ENCODE assay signal across 12 cellular contexts in genomic region chr14:71363961-71364360, GRCh38. TPM values are rescaled to one million over a fixed set of nuclear protein-coding genes. Genes with fewer than 3 reads are reported as not detected.
DNase-seq lines count a peak whose midpoint lies in the region; ATAC-seq and TF ChIP-seq lines count a peak whose summit lies in the region.
"Had no signal": no experiment of that assay in that cellular context is flagged by ENCODE, and none has a peak within 500 bp of the region (broad histone marks: within the 10 kb centered on the region; RNA-seq: fewer than 3 reads in every experiment).

No MANE protein-coding gene starts in this region.

- TF ChIP-seq CTCF in heart right ventricle (IDR thresholded peaks at IDR 0.05), result no peak
- no peak for TF ChIP-seq CTCF in left ventricle myocardium inferior (IDR thresholded peaks at IDR 0.05; ENCODE audit: borderline replicate concordance)
- no peak for TF ChIP-seq CTCF in chondrocyte (IDR thresholded peaks at IDR 0.05)

- H3K4me3 ChIP-seq in heart right ventricle (no peak overlapping the region), left ventricle myocardium inferior (no peak overlapping the region), muscle layer of colon (ENCODE audit: low read depth in 1 of 2, low read length in 2 of 2) (no peak overlapping the region), aorta (ENCODE audit: low read length in 2 of 2) (no peak overlapping the region)

- H3K9me3 Mint-ChIP-seq in chondrocyte (ENCODE audit: low read depth), result peaks cover 2% of the 10 kb centered on the region

- H3K27me3 ChIP-seq in heart right ventricle (no peaks in the 10 kb centered on the region), left ventricle myocardium inferior (ENCODE audit: low read depth) (no peaks in the 10 kb centered on the region), muscle layer of colon (ENCODE audit: control insufficient read depth in 1 of 2, insufficient read depth in 2 of 2, low read length in 2 of 2) (no peaks in the 10 kb centered on the region), aorta (ENCODE audit: control insufficient read depth in 1 of 2, insufficient read depth in 2 of 2, low read length in 1 of 2) (no peaks in the 10 kb centered on the region)

- H3K4me3 Mint-ChIP-seq in chondrocyte (ENCODE audit: unreplicated experiment), result no peak overlapping the region

- H3K9me3 ChIP-seq in heart right ventricle (no peaks in the 10 kb centered on the region), left ventricle myocardium inferior (replicated peaks) (no peaks in the 10 kb centered on the region), muscle layer of colon (ENCODE audit: low read length) (no peaks in the 10 kb centered on the region), aorta (ENCODE audit: control insufficient read depth, low read length) (no peaks in the 10 kb centered on the region)

- WGBS in heart right ventricle, 2 donors, result 42 to 51% methylated on average over 3 of the region's 3 CpGs
- 15 to 16% methylated on average over 3 of the region's 3 CpGs for WGBS in aorta, 2 donors

- DNase-seq in heart right ventricle (no peak), left ventricle myocardium inferior (no peak), chondrocyte (ENCODE audit: low spot score) (no peak), aorta (no peak)
- DNase-seq in activated naive CD4-positive, alpha-beta T cell treated with anti-CD3 and anti-CD28 coated beads, Interleukin-2, amount 50 U/mL, for 16 hours, result no peak
- no peak for DNase-seq in activated CD4-positive, alpha-beta T cell treated with anti-CD3 and anti-CD28 coated beads, Interleukin-2, amount 50 U/mL, for 1 hour
- DNase-seq: activated CD4-positive, alpha-beta T cell treated with anti-CD3 and anti-CD28 coated beads for 1 hour; activated naive CD4-positive, alpha-beta T cell; NCI-H2029 had no signal

- H3K36me3 ChIP-seq in heart right ventricle (no peaks in the 10 kb centered on the region), left ventricle myocardium inferior (no peaks in the 10 kb centered on the region), muscle layer of colon (ENCODE audit: insufficient read depth, low read length) (no peaks in the 10 kb centered on the region), aorta (ENCODE audit: control insufficient read depth in 1 of 2, insufficient read depth in 2 of 2, low read length in 1 of 2) (no peaks in the 10 kb centered on the region)

- H3K27ac Mint-ChIP-seq in chondrocyte (ENCODE audit: unreplicated experiment), result peak overlapping the region; percentile 97

- H3K27ac ChIP-seq in heart right ventricle (peak overlapping the region in 4 of 10 donors; percentile 29 to 81 (median 39)), left ventricle myocardium inferior (replicated peaks) (no peak overlapping the region), muscle layer of colon (ENCODE audit: low read depth, low read length) (peak overlapping the region; percentile 80), aorta (ENCODE audit: low read depth in 1 of 2, low read length in 2 of 2) (no peak overlapping the region)
- H3K27ac ChIP-seq: RWPE1 had no signal

- peaks cover 75% of the 10 kb centered on the region for H3K4me1 Mint-ChIP-seq in chondrocyte (ENCODE audit: low read depth)

- H3K9ac ChIP-seq in muscle layer of colon (ENCODE audit: low read length), result peak overlapping the region; percentile 11

- peaks cover 0 to 35% (median 20%) of the 10 kb centered on the region in 9 donors for H3K4me1 ChIP-seq in heart right ventricle
- H3K4me1 ChIP-seq in left ventricle myocardium inferior, result peaks cover 19% of the 10 kb centered on the region
- peaks cover 37% of the 10 kb centered on the region for H3K4me1 ChIP-seq in muscle layer of colon (ENCODE audit: insufficient read depth, low read length)
- H3K4me1 ChIP-seq in aorta (ENCODE audit: control insufficient read depth in 1 of 2, insufficient read depth in 2 of 2, low read length in 2 of 2), result peaks cover 0 to 1% of the 10 kb centered on the region in 2 donors

- peaks cover 2% of the 10 kb centered on the region for H3K36me3 Mint-ChIP-seq in chondrocyte (ENCODE audit: low read depth)

- intact Hi-C loops in heart right ventricle (cut with DNase I), result no loop called here
- intact Hi-C loops in left ventricle myocardium inferior (cut with micrococcal nuclease), result no loop called here
- intact Hi-C loops in aorta (cut with DNase I), result loop anchor here in 1 of 2 donors (5.0 kb wide), 1 partner anchor 38 kb away; no protein-coding TSS in a partner anchor

- ATAC-seq in heart right ventricle (peak in 6 of 8 donors; percentile 39 to 73 (median 60)), aorta (ENCODE audit: low FRiP score) (peak; percentile 68), GM18909 (IDR thresholded peaks at IDR 0.05; ENCODE audit: poor library complexity, unreplicated experiment) (no peak)

- H3K27me3 Mint-ChIP-seq in chondrocyte (ENCODE audit: low read depth), result no peaks in the 10 kb centered on the region

RNA-seq across cellular contexts. Expression of gene SIPA1L1, which starts 43.7 kb away (rescaled TPM):
- total RNA-seq in heart right ventricle (10 to 100 TPM in 1 of 10 donors, 1 to 10 TPM in 9; 5.7 to 18.0 (median 8.4) TPM), left ventricle myocardium inferior (6.4 TPM), chondrocyte (89.7 to 136 TPM (median 96.1 TPM) in 3 replicates), aorta (10 to 100 TPM; 54.8 to 73.5 TPM)
- polyA plus RNA-seq in heart right ventricle (1 to 10 TPM; 4.3 to 4.9 TPM), aorta (10 to 100 TPM in 1 of 2 donors, 1 to 10 TPM in 1; 7.9 to 44.1 TPM)
